Comparison of ENCODE assay signal across 29 cellular contexts in genomic region chr20:4671015-4671414, GRCh38. TPM values are rescaled to one million over a fixed set of nuclear protein-coding genes. Genes with fewer than 3 reads are reported as not detected.
A peak's percentile ranks its signal among the peaks of the same experiment; 100 is the strongest.
DNase-seq lines count a peak whose midpoint lies in the region; ATAC-seq, FAIRE-seq and TF ChIP-seq lines count a peak whose summit lies in the region.
"Had no signal": no experiment of that assay in that cellular context is flagged by ENCODE, and none has a peak within 500 bp of the region (broad histone marks: within the 10 kb centered on the region; RNA-seq: fewer than 3 reads in every experiment).

No MANE protein-coding gene starts in this region.

- H3K27ac ChIP-seq in RWPE1 (peak overlapping the region; percentile 14), trophoblast cell (ENCODE audit: low read depth, low read length) (no peak overlapping the region), kidney (ENCODE audit: low read depth in 2 of 2, low read length in 2 of 2) (no peak overlapping the region)
- H3K27ac ChIP-seq: HL-60, KMS-11 had no signal

- H3K36me3 Mint-ChIP-seq in activated naive CD4-positive, alpha-beta T cell treated with anti-CD3 and anti-CD28 coated beads, Interleukin-2, amount 50 U/mL, for 24 hours = no peaks in the 10 kb centered on the region
- H3K36me3 Mint-ChIP-seq: CD14-positive monocyte; CD8-positive, alpha-beta memory T cell had no signal

- H3K36me3 ChIP-seq in trophoblast cell (ENCODE audit: control insufficient read depth in 1 of 2, insufficient read depth in 2 of 2, low read length in 2 of 2) = no peaks in the 10 kb centered on the region
- H3K36me3 ChIP-seq in kidney (ENCODE audit: control insufficient read depth in 1 of 2, insufficient read depth in 2 of 2, low read length in 2 of 2) = no peaks in the 10 kb centered on the region
- H3K36me3 ChIP-seq: BE2C had no signal

- no peak overlapping the region for H4K12ac ChIP-seq in trophoblast cell (ENCODE audit: low read depth, low read length)

- H3K18ac ChIP-seq in trophoblast cell (ENCODE audit: low read length) = no peak overlapping the region

- H3K23ac ChIP-seq in trophoblast cell (ENCODE audit: low read length) = no peak overlapping the region

- H3K79me2 ChIP-seq in trophoblast cell (ENCODE audit: control insufficient read depth, insufficient read depth, low read length, poor library complexity) = no peaks in the 10 kb centered on the region

- FAIRE-seq in kidney (lab: Jason Lieb, UNC) (no peak), urothelium cell line (lab: Jason Lieb, UNC) (no peak)
- FAIRE-seq: GM12892 had no signal

- H3K4me3 Mint-ChIP-seq in activated naive CD4-positive, alpha-beta T cell treated with anti-CD3 and anti-CD28 coated beads, Interleukin-2, amount 50 U/mL, for 24 hours = no peak overlapping the region
- H3K4me3 Mint-ChIP-seq: CD14-positive monocyte; CD8-positive, alpha-beta memory T cell had no signal

- H3K27ac Mint-ChIP-seq in activated naive CD4-positive, alpha-beta T cell treated with anti-CD3 and anti-CD28 coated beads, Interleukin-2, amount 50 U/mL, for 24 hours = peak overlapping the region; percentile 11
- H3K27ac Mint-ChIP-seq: IgD-negative memory B cell had no signal

- no peak overlapping the region for H2BK5ac ChIP-seq in trophoblast cell (ENCODE audit: low read depth, low read length, poor library complexity)

- H2BK120ac ChIP-seq in trophoblast cell (ENCODE audit: insufficient read depth, low read length, poor library complexity) = no peak overlapping the region

- TF ChIP-seq CTCF in RWPE1 (conservative IDR thresholded peaks at IDR 0.05; ENCODE audit: low read depth) (no peak), kidney (IDR thresholded peaks at IDR 0.05; ENCODE audit: borderline replicate concordance, extremely low read depth, insufficient read depth) (no peak)

- no peak overlapping the region for H2AK5ac ChIP-seq in trophoblast cell (ENCODE audit: low read length)

- no peak overlapping the region for H3K4me3 ChIP-seq in trophoblast cell (ENCODE audit: low read depth, low read length)
- H3K4me3 ChIP-seq in kidney (ENCODE audit: low read length in 2 of 2) = no peak overlapping the region

- no peak overlapping the region for H3K4me2 ChIP-seq in trophoblast cell (ENCODE audit: low read length)
- H3K4me2 ChIP-seq: KMS-11 had no signal

- peaks cover 9% of the 10 kb centered on the region for H3K4me1 Mint-ChIP-seq in activated naive CD4-positive, alpha-beta T cell treated with anti-CD3 and anti-CD28 coated beads, Interleukin-2, amount 50 U/mL, for 24 hours

- CTCF ChIA-PET in RWPE1 (lab: Yijun Ruan, JAX) = no interaction called here

- H3K14ac ChIP-seq in trophoblast cell (ENCODE audit: low read length) = no peak overlapping the region

- H3K4ac ChIP-seq in trophoblast cell (ENCODE audit: low read depth, low read length) = no peak overlapping the region

- no peak for DNase-seq in activated naive CD4-positive, alpha-beta T cell treated with anti-CD3 and anti-CD28 coated beads, Interleukin-2, amount 50 U/mL, for 16 hours
- DNase-seq in RWPE1 (ENCODE audit: low spot score) = no peak
- DNase-seq in iPS-NIHi11 (ENCODE audit: low spot score) = peak; percentile 36
- no peak for DNase-seq in trophoblast cell
- DNase-seq in kidney = no peak
- no peak for DNase-seq in urothelium cell line (ENCODE audit: low spot score)
- DNase-seq: 8988T; ACHN; BE2C; Calu3; CD8-positive, alpha-beta memory T cell; DMS153; DND-41; HCEC 1CT; MM.1S; NCI-H1694; NCI-H2029 treated with DMSO at 0.1 percent for 48 hours; NCI-H226; NCI-H510A; NCI-H69; SHP77 treated with DMSO at 0.1 percent for 48 hours had no signal

- H3K9ac ChIP-seq in trophoblast cell (ENCODE audit: low read length) (peak overlapping the region; percentile 7), kidney (ENCODE audit: low read length in 2 of 2) (no peak overlapping the region)
- H3K9ac ChIP-seq: KMS-11 had no signal

- no peak overlapping the region for H4K91ac ChIP-seq in trophoblast cell (ENCODE audit: low read depth, low read length)

- H3K4me1 ChIP-seq in trophoblast cell (ENCODE audit: control insufficient read depth in 1 of 2, insufficient read depth in 2 of 2, low read length in 2 of 2) (no peaks in the 10 kb centered on the region), kidney (ENCODE audit: control insufficient read depth in 1 of 2, insufficient read depth in 1 of 2, low read depth in 1 of 2, low read length in 2 of 2) (no peaks in the 10 kb centered on the region)
- H3K4me1 ChIP-seq: BE2C had no signal

- no peaks in the 10 kb centered on the region for H3K27me3 ChIP-seq in trophoblast cell (ENCODE audit: insufficient read depth, low read length)

- peaks cover 2% of the 10 kb centered on the region for H3K9me3 ChIP-seq in trophoblast cell (ENCODE audit: insufficient read depth, low read depth, low read length)
- H3K9me3 ChIP-seq in kidney (ENCODE audit: control insufficient read depth in 1 of 2, low read length in 2 of 2) = no peaks in the 10 kb centered on the region
- H3K9me3 ChIP-seq: BE2C had no signal

- H2AFZ ChIP-seq in trophoblast cell (ENCODE audit: insufficient read depth, low read length, poor library complexity) = no peak overlapping the region

- ATAC-seq in GM19023 (IDR thresholded peaks at IDR 0.05; ENCODE audit: unreplicated experiment) = no peak
- ATAC-seq: Panc1 had no signal

- no peaks in the 10 kb centered on the region for H3K9me3 Mint-ChIP-seq in activated naive CD4-positive, alpha-beta T cell treated with anti-CD3 and anti-CD28 coated beads, Interleukin-2, amount 50 U/mL, for 24 hours
- H3K9me3 Mint-ChIP-seq: CD14-positive monocyte; CD8-positive, alpha-beta memory T cell; IgD-negative memory B cell had no signal

- no CpG with 5 or more reads among the region's 5 CpGs for WGBS in trophoblast cell (ENCODE audit: extremely low coverage, insufficient coverage, insufficient read length)

- no peak overlapping the region for H4K8ac ChIP-seq in trophoblast cell (ENCODE audit: low read depth, low read length)

- H2BK12ac ChIP-seq in trophoblast cell (ENCODE audit: low read length) = no peak overlapping the region

- intact Hi-C loops in kidney (cut with DNase I) = no loop called here

- H3K79me1 ChIP-seq in trophoblast cell (ENCODE audit: low read length) = no peaks in the 10 kb centered on the region

- POLR2A ChIA-PET in RWPE1 (lab: Yijun Ruan, JAX; ENCODE audit: low non-redundant PET) = no interaction called here

- no peaks in the 10 kb centered on the region for H3K27me3 Mint-ChIP-seq in activated naive CD4-positive, alpha-beta T cell treated with anti-CD3 and anti-CD28 coated beads, Interleukin-2, amount 50 U/mL, for 24 hours

RNA-seq across cellular contexts. Expression of gene PRNP, which starts 15.2 kb away (rescaled TPM):
- 27.8 and 28.5 TPM in 2 replicates for polyA plus RNA-seq in trophoblast cell (2013)
- 64.2 TPM for total RNA-seq in kidney
- 61.3 TPM for polyA plus RNA-seq in kidney (ENCODE audit: insufficient read depth, low read depth, low replicate concordance)

RNA-seq across cellular contexts. Expression of gene PRND, which starts 50.7 kb away (rescaled TPM):
- polyA plus RNA-seq in trophoblast cell (2013) = 0.01 TPM in 1 of 2 replicates, not detected in the other
- total RNA-seq in kidney = not detected
- polyA plus RNA-seq in kidney (ENCODE audit: insufficient read depth, low read depth, low replicate concordance) = not detected
- total RNA-seq: Calu3; CD8-positive, alpha-beta memory T cell had no signal
- polyA plus RNA-seq: CD14-positive monocyte had no signal
